ENCODE assay signal across 22 cellular contexts in the genomic region with DNA sequence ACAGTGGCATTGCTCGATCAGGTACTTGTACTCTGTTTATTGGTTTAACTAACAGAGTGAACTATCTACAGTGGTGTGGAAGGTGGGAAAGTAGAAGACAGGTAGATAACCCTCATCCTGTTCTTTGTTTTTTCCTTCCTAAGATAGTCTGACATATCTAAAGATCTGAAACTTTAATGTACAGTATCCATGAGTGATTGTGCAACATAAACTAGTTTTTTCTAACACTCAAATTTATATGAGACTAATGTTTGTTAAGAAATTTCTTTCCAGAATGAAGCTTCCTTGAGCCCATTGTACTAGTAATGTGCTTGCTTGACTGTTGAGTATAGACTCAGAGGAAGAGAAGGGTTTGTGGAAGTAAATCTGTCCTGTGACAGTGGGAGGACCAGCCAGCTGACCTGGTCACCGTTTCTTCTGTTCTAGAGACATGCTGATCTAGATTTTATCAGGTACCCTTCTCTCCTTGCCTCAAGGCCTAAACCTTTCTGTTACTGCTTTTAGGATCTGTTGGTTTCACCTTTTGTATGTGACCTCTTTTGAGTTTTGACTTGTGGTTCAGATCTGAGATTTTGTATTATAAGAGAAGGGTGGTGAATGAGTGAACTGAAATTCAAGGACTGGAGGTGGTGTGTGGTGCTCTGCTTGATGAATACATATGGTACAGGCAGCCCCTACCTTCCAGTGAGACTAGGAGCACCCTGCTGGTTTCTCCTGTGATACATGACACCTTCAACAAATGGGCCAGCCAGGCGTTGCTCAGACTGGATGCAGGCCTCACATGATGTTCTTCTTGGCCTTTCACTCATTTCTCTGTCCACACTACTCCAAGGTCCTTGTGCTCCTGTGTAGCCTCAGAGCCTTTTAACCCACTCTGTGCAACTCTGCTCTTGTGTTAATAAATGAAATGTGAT.
A peak's percentile ranks its signal among the peaks of the same experiment; 100 is the strongest.
DNase-seq lines count a peak whose midpoint lies in the region; ATAC-seq, FAIRE-seq and TF ChIP-seq lines count a peak whose summit lies in the region.
"Had no signal": no experiment of that assay in that cellular context is flagged by ENCODE, and none has a peak within 500 bp of the region (broad histone marks: within the 10 kb centered on the region; RNA-seq: fewer than 3 reads in every experiment).

No MANE protein-coding gene starts in this region.

- no peaks in the 10 kb centered on the region for H3K27me3 Mint-ChIP-seq in CD14-positive monocyte (ENCODE audit: low read depth in 3 of 3)
- no peaks in the 10 kb centered on the region for H3K27me3 Mint-ChIP-seq in WTC11 (ENCODE audit: low read depth)
- H3K27me3 Mint-ChIP-seq in activated CD8-positive, alpha-beta memory T cell treated with anti-CD3 and anti-CD28 coated beads, Interleukin-2, amount 10 ng/mL, durations not matched to agents 7 days and 5 days, result no peaks in the 10 kb centered on the region
- H3K27me3 Mint-ChIP-seq: activated naive CD4-positive, alpha-beta T cell treated with anti-CD3 and anti-CD28 coated beads, Interleukin-2, amount 50 U/mL, for 24 hours had no signal

- no peak overlapping the region for H3K4me3 Mint-ChIP-seq in CD14-positive monocyte
- no peak overlapping the region for H3K4me3 Mint-ChIP-seq in WTC11
- H3K4me3 Mint-ChIP-seq in activated CD8-positive, alpha-beta memory T cell treated with anti-CD3 and anti-CD28 coated beads, Interleukin-2, amount 10 ng/mL, durations not matched to agents 7 days and 5 days, result no peak overlapping the region
- H3K4me3 Mint-ChIP-seq: activated naive CD4-positive, alpha-beta T cell treated with anti-CD3 and anti-CD28 coated beads, Interleukin-2, amount 50 U/mL, for 24 hours; CD8-positive, alpha-beta T cell had no signal

- H3K9me3 Mint-ChIP-seq in CD14-positive monocyte, result no peaks in the 10 kb centered on the region
- H3K9me3 Mint-ChIP-seq in WTC11, result peaks cover 5% of the 10 kb centered on the region
- no peaks in the 10 kb centered on the region for H3K9me3 Mint-ChIP-seq in activated CD8-positive, alpha-beta memory T cell treated with anti-CD3 and anti-CD28 coated beads, Interleukin-2, amount 10 ng/mL, durations not matched to agents 7 days and 5 days (ENCODE audit: low read depth)
- H3K9me3 Mint-ChIP-seq: activated naive CD4-positive, alpha-beta T cell treated with anti-CD3 and anti-CD28 coated beads, Interleukin-2, amount 50 U/mL, for 24 hours; CD8-positive, alpha-beta T cell had no signal

- H2AFZ ChIP-seq in HepG2 (ENCODE audit: low read length), result no peak overlapping the region

- no peaks in the 10 kb centered on the region for H3K79me2 ChIP-seq in HepG2 (ENCODE audit: insufficient read depth, low read length)

- H3K27ac ChIP-seq in HepG2 (ENCODE audit: extremely low read length, insufficient read depth, low read length), result no peak overlapping the region
- H3K27ac ChIP-seq: colonic mucosa, HL-60, neutrophil had no signal

- H3K4me1 Mint-ChIP-seq in CD14-positive monocyte, result no peaks in the 10 kb centered on the region
- peaks cover 17% of the 10 kb centered on the region for H3K4me1 Mint-ChIP-seq in WTC11
- H3K4me1 Mint-ChIP-seq in activated CD8-positive, alpha-beta memory T cell treated with anti-CD3 and anti-CD28 coated beads, Interleukin-2, amount 10 ng/mL, durations not matched to agents 7 days and 5 days, result peaks cover 4% of the 10 kb centered on the region
- H3K4me1 Mint-ChIP-seq: activated naive CD4-positive, alpha-beta T cell treated with anti-CD3 and anti-CD28 coated beads, Interleukin-2, amount 50 U/mL, for 24 hours had no signal

- TF ChIP-seq EP300 in HepG2 (IDR thresholded peaks at IDR 0.05; ENCODE audit: low read depth in 2 of 2, low read length in 2 of 2) (no peak), HepG2 (CRISPR knock-in tag; IDR thresholded peaks at IDR 0.05; ENCODE audit: borderline replicate concordance) (no peak)

- no peak overlapping the region for H3K4me2 ChIP-seq in HepG2 (ENCODE audit: low read depth, low read length)

- TF ChIP-seq CTCF in CD14-positive monocyte (IDR thresholded peaks at IDR 0.05) (no peak), WTC11 (IDR thresholded peaks at IDR 0.05) (no peak), HepG2 (CRISPR knock-in tag; IDR thresholded peaks at IDR 0.05) (no peak)

- H3K36me3 Mint-ChIP-seq in CD14-positive monocyte (peaks cover 77 to 82% of the 10 kb centered on the region in 2 donors), WTC11 (peaks cover 6% of the 10 kb centered on the region)
- peaks cover 38% of the 10 kb centered on the region for H3K36me3 Mint-ChIP-seq in activated CD8-positive, alpha-beta memory T cell treated with anti-CD3 and anti-CD28 coated beads, Interleukin-2, amount 10 ng/mL, durations not matched to agents 7 days and 5 days

- peaks cover 7 to 40% of the 10 kb centered on the region in 2 experiments for H3K36me3 ChIP-seq in HepG2 (replicated peaks in 1 of 2; ENCODE audit: control insufficient read depth in 1 of 2, insufficient read depth in 2 of 2, low read length in 2 of 2)
- H3K36me3 ChIP-seq: neutrophil had no signal

- no peaks in the 10 kb centered on the region for H3K9me3 ChIP-seq in HepG2 (ENCODE audit: low read length)
- H3K9me3 ChIP-seq: colonic mucosa, mucosa of descending colon, neutrophil had no signal

- ATAC-seq in GM21717 (IDR thresholded peaks at IDR 0.05; ENCODE audit: unreplicated experiment) (peak; percentile 46), WTC11 (peak; percentile 93), HepG2 (peak; percentile 62)
- no peak for ATAC-seq in activated CD8-positive, alpha-beta memory T cell treated with anti-CD3 and anti-CD28 coated beads, Interleukin-2, amount 10 ng/mL, durations not matched to agents 7 days and 5 days
- ATAC-seq: CD8-positive, alpha-beta T cell; mucosa of descending colon; right cardiac atrium; stimulated activated naive CD8-positive, alpha-beta T cell treated with anti-CD3 and anti-CD28 coated beads, Interleukin-15, Interleukin-2, amounts not matched to agents 100 U/mL and 50 U/mL, for 24 hours had no signal

- POLR2A ChIA-PET in WTC11 (lab: Charles Lee) (no interaction called here), HepG2 (lab: Yijun Ruan, JAX) (no interaction called here)

- in situ Hi-C loops in HepG2 (cut with HindIII; ENCODE audit: extremely low pct_ligation_motif_present, low pct_unique_long_range_greater_than_20kb), result no loop called here

- no peak overlapping the region for H3K4me3 ChIP-seq in HepG2 (replicated peaks in 1 of 3; ENCODE audit: insufficient read depth in 1 of 3, low read depth in 2 of 3, low read length in 3 of 3)
- H3K4me3 ChIP-seq: colonic mucosa, mucosa of descending colon had no signal

- no TSS peak for BruUV-seq in HepG2 (replicated peaks; lab: Mats Ljungman, UMichigan)

- H3K27me3 ChIP-seq in HepG2 (ENCODE audit: control insufficient read depth in 1 of 2, insufficient read depth in 2 of 2, low read length in 2 of 2), result no peaks in the 10 kb centered on the region
- H3K27me3 ChIP-seq: colonic mucosa, neutrophil had no signal

- no peak overlapping the region for H3K9ac ChIP-seq in HepG2 (ENCODE audit: insufficient read depth, low read depth, low read length)

- intact Hi-C loops in CD14-positive monocyte (cut with micrococcal nuclease), result loop anchor here in 1 of 2 donors (10.0 kb wide), 1 partner anchor 61 kb away; no protein-coding TSS in a partner anchor
- intact Hi-C loops in HepG2 (cut with micrococcal nuclease; ENCODE audit: unreplicated experiment), result no loop called here

- peaks cover 42% of the 10 kb centered on the region for H3K4me1 ChIP-seq in HepG2 (ENCODE audit: insufficient read depth, low read length)

- DNase-seq in CD14-positive monocyte (ENCODE audit: low spot score) (no peak), WTC11 (ENCODE audit: low spot score) (peak; percentile 21), HepG2 (ENCODE audit: low spot score) (no peak), mesenteric fat pad (ENCODE audit: low spot score) (no peak)
- no peak for DNase-seq in central memory CD4-positive, alpha-beta T cell
- DNase-seq in activated CD8-positive, alpha-beta memory T cell treated with anti-CD3 and anti-CD28 coated beads, Interleukin-2, amount 10 ng/mL, durations not matched to agents 7 days and 5 days, result no peak
- DNase-seq: activated CD4-positive, alpha-beta T cell treated with anti-CD3 and anti-CD28 coated beads for 48 hours; CD8-positive, alpha-beta T cell; colonic mucosa; foreskin fibroblast; H7; KBM-7; mucosa of descending colon; NCI-H1092; NCI-H2227 treated with DMSO at 0.1 percent for 48 hours; right cardiac atrium; stimulated activated naive CD8-positive, alpha-beta T cell treated with anti-CD3 and anti-CD28 coated beads, Interleukin-15, Interleukin-2, amounts not matched to agents 100 U/mL and 50 U/mL, for 24 hours had no signal

- 94% methylated on average over 2 of the region's 3 CpGs for WGBS in HepG2 (ENCODE audit: low lambda C conversion rate)

- TF ChIP-seq POLR2A in HepG2 (IDR thresholded peaks at IDR 0.05; ENCODE audit: insufficient read depth in 1 of 2, low read depth in 2 of 2, low read length in 2 of 2), result no peak

- H4K20me1 ChIP-seq in HepG2 (ENCODE audit: insufficient read depth, low read length), result no peaks in the 10 kb centered on the region

- no peak for FAIRE-seq in HepG2 (lab: Jason Lieb, UNC)
- FAIRE-seq: GM18507 had no signal

- CTCF ChIA-PET in WTC11 (lab: Charles Lee) (no interaction called here), HepG2 (lab: Yijun Ruan, JAX; ENCODE audit: low intra/inter-chr PET ratio, low total read pairs) (no interaction called here)
- CTCF ChIA-PET in activated CD8-positive, alpha-beta memory T cell treated with anti-CD3 and anti-CD28 coated beads, Interleukin-2, amount 10 ng/mL, durations not matched to agents 7 days and 5 days (lab: Charles Lee), result no interaction called here

- peak overlapping the region in 4 of 7 donors; percentile 3 to 78 (median 27) for H3K27ac Mint-ChIP-seq in CD14-positive monocyte
- H3K27ac Mint-ChIP-seq in WTC11, result no peak overlapping the region
- H3K27ac Mint-ChIP-seq in activated CD8-positive, alpha-beta memory T cell treated with anti-CD3 and anti-CD28 coated beads, Interleukin-2, amount 10 ng/mL, durations not matched to agents 7 days and 5 days, result no peak overlapping the region
- H3K27ac Mint-ChIP-seq: activated naive CD4-positive, alpha-beta T cell treated with anti-CD3 and anti-CD28 coated beads, Interleukin-2, amount 50 U/mL, for 24 hours; CD8-positive, alpha-beta T cell had no signal

- no peak for TF ChIP-seq RAD21 in HepG2 (CRISPR knock-in tag; IDR thresholded peaks at IDR 0.05)

TF ChIP-seq in WTC11, 78 proteins besides CTCF, POLR2A, EP300 and RAD21 (continues in another document):
- TF ChIP-seq KAT7 (CRISPR knock-in tag; IDR thresholded peaks at IDR 0.05; ENCODE audit: borderline replicate concordance), result no peak

TF ChIP-seq in HepG2, 621 proteins besides CTCF, POLR2A, EP300 and RAD21 (continues in another document):
- TF ChIP-seq MAFF (IDR thresholded peaks at IDR 0.05; ENCODE audit: low read depth, low read length), result no peak
- 0 out of 2 replicates have a peak, but pooled peaks have one; percentile 34 for TF ChIP-seq CCDC6 (CRISPR knock-in tag; IDR thresholded peaks at IDR 0.05)
- peak; percentile 56; the same call in 1 of the 2 replicates for TF ChIP-seq CEBPB (IDR thresholded peaks at IDR 0.05; ENCODE audit: borderline replicate concordance, low read depth, low read length)
- TF ChIP-seq CREB1 (IDR thresholded peaks at IDR 0.05), result no peak
- TF ChIP-seq CREB1 (CRISPR knock-in tag; IDR thresholded peaks at IDR 0.05), result no peak

Comparison
In these comparisons a context has a peak if more than half of its experiments do, and no peak if none do; other contexts are left out.
1. H3K27ac Mint-ChIP-seq: peak in CD14-positive monocyte (4 of 7); none in WTC11 (single experiment) and activated CD8-positive, alpha-beta memory T cell treated with anti-CD3 and anti-CD28 coated beads, Interleukin-2, amount 10 ng/mL, durations not matched to agents 7 days and 5 days (single experiment).